ENCODE assay signal across 1 cellular context in the genomic region with DNA sequence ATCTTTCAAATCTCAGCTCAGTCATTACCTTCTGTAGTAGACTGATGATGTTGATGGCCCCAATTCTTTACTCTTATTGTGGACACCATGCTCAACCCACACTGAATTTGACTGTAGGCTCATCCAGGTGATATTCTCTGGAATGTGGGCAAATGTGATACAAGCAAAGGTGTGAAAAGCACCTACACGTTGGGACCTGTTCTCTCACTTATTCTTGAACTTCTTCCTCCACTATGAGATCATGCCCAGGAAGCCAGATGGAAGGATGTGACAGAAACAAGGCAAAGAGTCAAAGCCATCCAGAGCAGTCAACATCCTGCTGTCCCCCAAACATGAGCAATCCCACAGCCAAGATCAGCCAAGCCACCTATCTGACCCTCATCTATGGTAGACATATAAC.
TF ChIP-seq lines count a peak whose summit lies in the region.

No MANE protein-coding gene starts in this region.

TF ChIP-seq in GM12878, 131 proteins besides CTCF, POLR2A, EP300 and RAD21 (continued from another document):
- TF ChIP-seq, protein P1, sequence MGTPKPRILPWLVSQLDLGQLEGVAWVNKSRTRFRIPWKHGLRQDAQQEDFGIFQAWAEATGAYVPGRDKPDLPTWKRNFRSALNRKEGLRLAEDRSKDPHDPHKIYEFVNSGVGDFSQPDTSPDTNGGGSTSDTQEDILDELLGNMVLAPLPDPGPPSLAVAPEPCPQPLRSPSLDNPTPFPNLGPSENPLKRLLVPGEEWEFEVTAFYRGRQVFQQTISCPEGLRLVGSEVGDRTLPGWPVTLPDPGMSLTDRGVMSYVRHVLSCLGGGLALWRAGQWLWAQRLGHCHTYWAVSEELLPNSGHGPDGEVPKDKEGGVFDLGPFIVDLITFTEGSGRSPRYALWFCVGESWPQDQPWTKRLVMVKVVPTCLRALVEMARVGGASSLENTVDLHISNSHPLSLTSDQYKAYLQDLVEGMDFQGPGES (IDR thresholded peaks at IDR 0.05), result no peak
- no peak for TF ChIP-seq PAX5 (IDR thresholded peaks at IDR 0.05; ENCODE audit: borderline replicate concordance, low read depth, low read length)
- no peak for TF ChIP-seq NRF1 (conservative IDR thresholded peaks at IDR 0.05; ENCODE audit: low read depth, low read length)
- TF ChIP-seq SRF (IDR thresholded peaks at IDR 0.05; ENCODE audit: low read depth in 2 of 2, low read length in 2 of 2), result no peak
- no peak for TF ChIP-seq ASH2L (IDR thresholded peaks at IDR 0.05; ENCODE audit: borderline replicate concordance, low read depth)
